8 cellular contexts compared by ENCODE assay signal in the genomic region with DNA sequence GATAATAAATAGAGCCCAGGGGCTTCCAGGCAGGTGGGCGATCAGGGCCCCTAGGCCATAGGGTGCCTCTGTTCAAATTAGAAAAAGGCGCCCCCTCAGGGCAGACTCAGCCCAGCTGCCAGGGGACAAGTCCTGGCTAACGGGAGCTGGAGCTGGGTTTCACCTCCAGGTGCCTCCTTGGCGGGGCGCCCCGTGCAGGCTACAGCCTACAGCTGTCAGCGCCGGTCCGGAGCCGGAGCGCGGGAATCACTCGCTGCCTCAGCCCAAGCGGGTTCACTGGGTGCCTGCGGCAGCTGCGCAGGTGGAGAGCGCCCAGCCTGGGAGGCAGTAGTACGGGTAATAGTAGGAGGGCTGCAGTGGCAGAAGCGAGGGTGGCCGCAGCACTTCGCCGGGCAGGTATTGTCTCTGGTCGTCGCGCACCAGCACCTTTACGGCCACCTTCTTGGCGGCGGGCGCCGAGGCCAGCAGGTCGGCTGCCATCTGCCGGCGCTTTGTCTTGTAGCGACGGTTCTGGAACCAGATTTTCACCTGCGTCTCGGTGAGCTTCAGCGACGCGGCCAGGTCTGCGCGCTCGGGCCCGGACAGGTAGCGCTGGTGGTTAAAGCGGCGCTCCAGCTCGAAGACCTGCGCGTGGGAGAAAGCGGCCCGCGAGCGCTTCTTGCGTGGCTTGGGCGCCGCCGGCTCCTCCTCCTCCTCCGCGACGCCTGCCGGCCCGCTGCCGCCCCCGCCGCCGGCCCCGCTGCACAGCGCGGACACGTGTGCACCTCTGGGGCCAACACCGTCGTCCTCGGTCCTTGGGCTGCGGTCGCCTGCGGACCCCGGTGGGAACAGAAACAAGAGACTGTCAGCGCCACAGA. TPM values are rescaled to one million over a fixed set of nuclear protein-coding genes. Genes with fewer than 3 reads are reported as not detected.
A peak's percentile ranks its signal among the peaks of the same experiment; 100 is the strongest.
DNase-seq lines count a peak whose midpoint lies in the region; ATAC-seq, FAIRE-seq and TF ChIP-seq lines count a peak whose summit lies in the region.

No MANE protein-coding gene starts in this region.

- H3K4me3 ChIP-seq in heart right ventricle (peak overlapping the region in 8 of 10 donors; percentile 8 to 24 (median 19)), spleen (peak overlapping the region in 7 of 8 donors; percentile 1 to 73 (median 32))

- intact Hi-C loops in heart right ventricle (cut with DNase I) (loop anchor here in 2 of 10 donors (10.0 kb wide), 1 partner anchor 807 kb away; no protein-coding TSS in a partner anchor), cardiac septum (cut with DNase I) (no loop called here), spleen (cut with DNase I; ENCODE audit: low total_unique reads) (no loop called here), sciatic nerve (cut with DNase I) (loop anchor here (10.0 kb wide), 1 partner anchor 687 kb away; no protein-coding TSS in a partner anchor)

- H3K4me1 ChIP-seq in heart right ventricle (peaks cover 5 to 63% (median 39%) of the 10 kb centered on the region in 9 donors), spleen (peaks cover 24 to 95% (median 58%) of the 10 kb centered on the region in 6 donors)

- H3K9me3 ChIP-seq in heart right ventricle, result no peaks in the 10 kb centered on the region
- H3K9me3 ChIP-seq in spleen, result peaks cover 0 to 28% (median 0%) of the 10 kb centered on the region in 8 donors

- no peak for DNase-seq in heart right ventricle
- DNase-seq in cardiac septum (ENCODE audit: low spot score), result no peak
- DNase-seq in frontal cortex (ENCODE audit: low spot score in 2 of 2), result peak; percentile 31 to 40
- peak; percentile 78 for DNase-seq in spleen
- DNase-seq in sciatic nerve (ENCODE audit: low spot score), result no peak
- DNase-seq in NCI-H1048 (lab: John Stamatoyannopoulos, UW), result no peak

- H3K27ac ChIP-seq in heart right ventricle, result no peak overlapping the region
- H3K27ac ChIP-seq in spleen, result peak overlapping the region in 3 of 8 donors; percentile 67 to 80 (median 78)

- peak in 7 of 9 donors; percentile 16 to 57 (median 44) for TF ChIP-seq CTCF in heart right ventricle (IDR thresholded peaks at IDR 0.05)
- TF ChIP-seq CTCF in spleen (IDR thresholded peaks at IDR 0.05 in 8 of 11, conservative IDR thresholded peaks at IDR 0.05 in 3 of 11), result peak in 5 of 11 experiments; percentile 12 to 29 (median 23)

- peaks cover 88 to 100% (median 100%) of the 10 kb centered on the region in 7 donors for H3K27me3 ChIP-seq in heart right ventricle
- peaks cover 29 to 100% (median 100%) of the 10 kb centered on the region in 7 donors for H3K27me3 ChIP-seq in spleen (replicated peaks in 1 of 7)

- H3K36me3 ChIP-seq in heart right ventricle (no peaks in the 10 kb centered on the region), spleen (no peaks in the 10 kb centered on the region)

- WGBS in heart right ventricle, 2 donors, result 4% methylated on average over 76 to 79 of the region's 79 CpGs
- WGBS in spleen, 5 donors, result 2 to 8% (median 5%) methylated on average over 32 to 79 of the region's 79 CpGs

- no peak for TF ChIP-seq POLR2A in spleen (IDR thresholded peaks at IDR 0.05)

- ATAC-seq in heart right ventricle (peak in 4 of 8 donors; percentile 15 to 43 (median 22)), SK-N-SH treated with all-trans-retinoic acid at 6 μM for 48 hours (peak; percentile 5; the same call in 2 of the 3 replicates), sciatic nerve (no peak), HG02870 (IDR thresholded peaks at IDR 0.05; ENCODE audit: unreplicated experiment) (no peak)

- FAIRE-seq in frontal cortex (lab: Jason Lieb, UNC), result no peak

TF ChIP-seq in SK-N-SH treated with all-trans-retinoic acid at 6 μM for 48 hours, 23 proteins besides CTCF, POLR2A, EP300 and RAD21:
- TF ChIP-seq ESRRG (CRISPR knock-in tag; IDR thresholded peaks at IDR 0.05) (no peak), PPARA (CRISPR knock-in tag; IDR thresholded peaks at IDR 0.05; ENCODE audit: borderline replicate concordance) (no peak), ZC3H10 (CRISPR knock-in tag; IDR thresholded peaks at IDR 0.05) (no peak), ARNTL (CRISPR knock-in tag; IDR thresholded peaks at IDR 0.05; ENCODE audit: borderline replicate concordance, low read depth) (no peak), BACH2 (CRISPR knock-in tag; IDR thresholded peaks at IDR 0.05; ENCODE audit: borderline replicate concordance) (no peak), TCF4 (CRISPR knock-in tag; IDR thresholded peaks at IDR 0.05; ENCODE audit: borderline replicate concordance) (no peak), OSR1 (CRISPR knock-in tag; IDR thresholded peaks at IDR 0.05) (no peak), RARB (CRISPR knock-in tag; IDR thresholded peaks at IDR 0.05) (no peak), TOX (CRISPR knock-in tag; IDR thresholded peaks at IDR 0.05; ENCODE audit: borderline replicate concordance) (no peak), SNAI2 (CRISPR knock-in tag; IDR thresholded peaks at IDR 0.05) (no peak), ZNF565 (CRISPR knock-in tag; conservative IDR thresholded peaks at IDR 0.05; ENCODE audit: low read depth) (no peak), ZNF70 (CRISPR knock-in tag; IDR thresholded peaks at IDR 0.05) (no peak), ISL1 (CRISPR knock-in tag; IDR thresholded peaks at IDR 0.05) (no peak), ZFP3 (CRISPR knock-in tag; IDR thresholded peaks at IDR 0.05) (no peak), ZNF8 (CRISPR knock-in tag; IDR thresholded peaks at IDR 0.05) (no peak), CSDC2 (CRISPR knock-in tag; IDR thresholded peaks at IDR 0.05) (no peak)
- TF ChIP-seq, protein P1, sequence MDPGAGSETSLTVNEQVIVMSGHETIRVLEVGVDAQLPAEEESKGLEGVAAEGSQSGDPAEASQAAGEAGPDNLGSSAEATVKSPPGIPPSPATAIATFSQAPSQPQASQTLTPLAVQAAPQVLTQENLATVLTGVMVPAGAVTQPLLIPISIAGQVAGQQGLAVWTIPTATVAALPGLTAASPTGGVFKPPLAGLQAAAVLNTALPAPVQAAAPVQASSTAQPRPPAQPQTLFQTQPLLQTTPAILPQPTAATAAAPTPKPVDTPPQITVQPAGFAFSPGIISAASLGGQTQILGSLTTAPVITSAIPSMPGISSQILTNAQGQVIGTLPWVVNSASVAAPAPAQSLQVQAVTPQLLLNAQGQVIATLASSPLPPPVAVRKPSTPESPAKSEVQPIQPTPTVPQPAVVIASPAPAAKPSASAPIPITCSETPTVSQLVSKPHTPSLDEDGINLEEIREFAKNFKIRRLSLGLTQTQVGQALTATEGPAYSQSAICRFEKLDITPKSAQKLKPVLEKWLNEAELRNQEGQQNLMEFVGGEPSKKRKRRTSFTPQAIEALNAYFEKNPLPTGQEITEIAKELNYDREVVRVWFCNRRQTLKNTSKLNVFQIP (CRISPR knock-in tag; IDR thresholded peaks at IDR 0.05; ENCODE audit: borderline replicate concordance, low read depth), result no peak
- TF ChIP-seq, protein P2, sequence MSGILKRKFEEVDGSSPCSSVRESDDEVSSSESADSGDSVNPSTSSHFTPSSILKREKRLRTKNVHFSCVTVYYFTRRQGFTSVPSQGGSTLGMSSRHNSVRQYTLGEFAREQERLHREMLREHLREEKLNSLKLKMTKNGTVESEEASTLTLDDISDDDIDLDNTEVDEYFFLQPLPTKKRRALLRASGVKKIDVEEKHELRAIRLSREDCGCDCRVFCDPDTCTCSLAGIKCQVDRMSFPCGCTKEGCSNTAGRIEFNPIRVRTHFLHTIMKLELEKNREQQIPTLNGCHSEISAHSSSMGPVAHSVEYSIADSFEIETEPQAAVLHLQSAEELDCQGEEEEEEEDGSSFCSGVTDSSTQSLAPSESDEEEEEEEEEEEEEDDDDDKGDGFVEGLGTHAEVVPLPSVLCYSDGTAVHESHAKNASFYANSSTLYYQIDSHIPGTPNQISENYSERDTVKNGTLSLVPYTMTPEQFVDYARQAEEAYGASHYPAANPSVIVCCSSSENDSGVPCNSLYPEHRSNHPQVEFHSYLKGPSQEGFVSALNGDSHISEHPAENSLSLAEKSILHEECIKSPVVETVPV (CRISPR knock-in tag; IDR thresholded peaks at IDR 0.05), result no peak
- TF ChIP-seq, protein P3, sequence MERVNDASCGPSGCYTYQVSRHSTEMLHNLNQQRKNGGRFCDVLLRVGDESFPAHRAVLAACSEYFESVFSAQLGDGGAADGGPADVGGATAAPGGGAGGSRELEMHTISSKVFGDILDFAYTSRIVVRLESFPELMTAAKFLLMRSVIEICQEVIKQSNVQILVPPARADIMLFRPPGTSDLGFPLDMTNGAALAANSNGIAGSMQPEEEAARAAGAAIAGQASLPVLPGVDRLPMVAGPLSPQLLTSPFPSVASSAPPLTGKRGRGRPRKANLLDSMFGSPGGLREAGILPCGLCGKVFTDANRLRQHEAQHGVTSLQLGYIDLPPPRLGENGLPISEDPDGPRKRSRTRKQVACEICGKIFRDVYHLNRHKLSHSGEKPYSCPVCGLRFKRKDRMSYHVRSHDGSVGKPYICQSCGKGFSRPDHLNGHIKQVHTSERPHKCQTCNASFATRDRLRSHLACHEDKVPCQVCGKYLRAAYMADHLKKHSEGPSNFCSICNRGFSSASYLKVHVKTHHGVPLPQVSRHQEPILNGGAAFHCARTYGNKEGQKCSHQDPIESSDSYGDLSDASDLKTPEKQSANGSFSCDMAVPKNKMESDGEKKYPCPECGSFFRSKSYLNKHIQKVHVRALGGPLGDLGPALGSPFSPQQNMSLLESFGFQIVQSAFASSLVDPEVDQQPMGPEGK (CRISPR knock-in tag; IDR thresholded peaks at IDR 0.05; ENCODE audit: borderline replicate concordance), result no peak

RNA-seq across cellular contexts. Expression of a gene that starts 2.4 kb away (rescaled TPM):
- total RNA-seq in heart right ventricle, result not detected
- polyA plus RNA-seq in heart right ventricle, result not detected
- total RNA-seq in cardiac septum, result 0.30 TPM
- total RNA-seq in frontal cortex, result not detected
- total RNA-seq in spleen, result 1 to 10 TPM in 6 of 7 donors, under 1 TPM in 1; 0.57 to 3.1 (median 1.7) TPM
- polyA plus RNA-seq in spleen, result 1 to 10 TPM in 1 of 3 donors, under 1 TPM in 2; 0.83 to 1.5 (median 0.83) TPM
- total RNA-seq in sciatic nerve, result not detected

RNA-seq across cellular contexts. Expression of a gene that starts 57.8 kb away (rescaled TPM):
- total RNA-seq in heart right ventricle (10 to 100 TPM; 13.5 to 27.5 (median 21.6) TPM), cardiac septum (25.9 TPM), frontal cortex (22.4 TPM), spleen (10 to 100 TPM; 15.0 to 23.4 (median 19.9) TPM), sciatic nerve (25.0 TPM)
- polyA plus RNA-seq in heart right ventricle (10 to 100 TPM; 12.7 to 18.9 TPM), spleen (10 to 100 TPM in 2 of 3 donors, 1 to 10 TPM in 1; 9.9 to 18.9 (median 12.7) TPM)

Comparison
In these comparisons a context has a peak if more than half of its experiments do, and no peak if none do; other contexts are left out.
1. DNase-seq: peak in frontal cortex (2 of 2) and spleen (single experiment); none in heart right ventricle (0 of 2), cardiac septum (single experiment), sciatic nerve (single experiment) and NCI-H1048 (single experiment).